Comparison of ENCODE assay signal across 11 cellular contexts in the genomic region with DNA sequence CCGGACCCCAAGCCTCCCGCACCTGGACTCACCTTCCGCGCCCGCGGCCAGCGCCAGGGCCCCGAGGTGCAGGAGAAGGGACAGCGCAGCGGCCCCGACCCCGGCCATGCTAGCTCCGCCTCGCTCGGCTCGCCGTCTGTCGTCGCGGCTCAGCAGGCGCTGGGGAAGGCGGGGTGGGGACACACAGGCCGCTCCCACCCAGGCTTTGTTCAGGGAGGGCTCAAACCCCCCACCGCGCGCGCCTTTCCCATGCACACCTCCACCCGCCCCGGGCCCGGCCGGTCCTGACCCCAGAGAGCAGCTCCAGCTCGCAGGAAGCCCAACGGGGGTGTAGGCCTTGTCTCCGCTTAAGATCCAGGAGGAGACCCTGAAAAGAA. TPM values are rescaled to one million over a fixed set of nuclear protein-coding genes. Genes with fewer than 3 reads are reported as not detected.
A peak's percentile ranks its signal among the peaks of the same experiment; 100 is the strongest.
DNase-seq lines count a peak whose midpoint lies in the region; ATAC-seq, FAIRE-seq and TF ChIP-seq lines count a peak whose summit lies in the region.
"Had no signal": no experiment of that assay in that cellular context is flagged by ENCODE, and none has a peak within 500 bp of the region (broad histone marks: within the 10 kb centered on the region; RNA-seq: fewer than 3 reads in every experiment).

A gene (minus strand): TSS at position 141 of the 377 bp plus-strand sequence. CDS start 33 bp downstream, at position 108.

- peaks cover 15% of the 10 kb centered on the region for H3K27me3 Mint-ChIP-seq in endothelial cell (ENCODE audit: unreplicated experiment)

- H3K36me3 ChIP-seq in lung (ENCODE audit: control insufficient read depth in 2 of 2, insufficient read depth in 2 of 2, low read length in 2 of 2) = no peaks in the 10 kb centered on the region
- H3K36me3 ChIP-seq in thyroid gland = no peaks in the 10 kb centered on the region

- H3K9me3 ChIP-seq in lung (ENCODE audit: control insufficient read depth in 2 of 2, insufficient read depth in 1 of 2, low read length in 1 of 2) (peaks cover 0 to 6% of the 10 kb centered on the region in 2 donors), thyroid gland (no peaks in the 10 kb centered on the region)

- no peak for TF ChIP-seq CTCF in endothelial cell (IDR thresholded peaks at IDR 0.05; ENCODE audit: unreplicated experiment)
- no peak for TF ChIP-seq CTCF in lung (IDR thresholded peaks at IDR 0.05; ENCODE audit: control extremely low read depth, extremely low read depth)
- no peak for TF ChIP-seq CTCF in thyroid gland (IDR thresholded peaks at IDR 0.05)

- H3K27ac Mint-ChIP-seq in endothelial cell (ENCODE audit: unreplicated experiment) = no peak within 1 kb of the TSS

- WGBS in lung, 2 donors = 31 to 51% methylated on average over 21 to 34 of the region's 34 CpGs
- 24 to 44% methylated on average over 11 to 25 of the region's 34 CpGs for WGBS in thyroid gland, 2 donors

- intact Hi-C loops in thyroid gland (cut with DNase I) = no loop called here

- H3K9me3 Mint-ChIP-seq in endothelial cell (ENCODE audit: unreplicated experiment) = no peaks in the 10 kb centered on the region

- H3K4me1 Mint-ChIP-seq in endothelial cell (ENCODE audit: unreplicated experiment) = peaks cover 20% of the 10 kb centered on the region

- no peak for ATAC-seq in lung (ENCODE audit: insufficient read depth, low FRiP score)

- H3K27ac ChIP-seq in lung (ENCODE audit: low read depth in 1 of 2, low read length in 1 of 2) = no peak within 1 kb of the TSS
- H3K27ac ChIP-seq in thyroid gland = no peak within 1 kb of the TSS
- H3K27ac ChIP-seq: RWPE1 had no signal

- H3K4me3 Mint-ChIP-seq in endothelial cell (ENCODE audit: unreplicated experiment) = peak within 1 kb of the TSS; percentile 81

- H3K4me3 ChIP-seq in lung = peak within 1 kb of the TSS; percentile 3
- H3K4me3 ChIP-seq in thyroid gland (replicated peaks in 1 of 3) = peak within 1 kb of the TSS in 1 of 3 donors; percentile 17

- H3K4me1 ChIP-seq in lung (ENCODE audit: control insufficient read depth in 2 of 2, insufficient read depth in 2 of 2, low read length in 2 of 2) (peaks cover 0 to 9% of the 10 kb centered on the region in 2 donors), thyroid gland (peaks cover 6 to 20% of the 10 kb centered on the region in 2 donors)

- no peak for FAIRE-seq in RCC 7860 (lab: Jason Lieb, UNC)
- FAIRE-seq in GM12892 (lab: Jason Lieb, UNC) = no peak
- FAIRE-seq: H54 had no signal

- peaks cover 5% of the 10 kb centered on the region for H3K27me3 ChIP-seq in lung (ENCODE audit: control insufficient read depth, insufficient read depth)
- H3K27me3 ChIP-seq in thyroid gland = peaks cover 10% of the 10 kb centered on the region

- H3K36me3 Mint-ChIP-seq in endothelial cell (ENCODE audit: low read depth, unreplicated experiment) = peaks cover 3% of the 10 kb centered on the region

- DNase-seq in NCI-H82 (lab: John Stamatoyannopoulos, UW) (peak; percentile 88), endothelial cell (ENCODE audit: low spot score) (no peak), lung (ENCODE audit: low spot score) (no peak), thyroid gland (peak; percentile 10 to 19), NCI-H526 (lab: John Stamatoyannopoulos, UW) (no peak), RCC 7860 (ENCODE audit: low spot score) (no peak), NCI-H2081 treated with DMSO at 0.1 percent for 48 hours (lab: John Stamatoyannopoulos, UW) (no peak), GM12892 (ENCODE audit: insufficient read length) (no peak)
- DNase-seq: activated T-cell treated with anti-CD3 and anti-CD28 coated beads for 4 hours had no signal

- TF ChIP-seq POLR2A in thyroid gland (IDR thresholded peaks at IDR 0.05) (no peak), GM12892 (IDR thresholded peaks at IDR 0.05; ENCODE audit: low read depth, low read length) (no peak)

RNA-seq across cellular contexts. Expression of the gene that starts here (rescaled TPM):
- total RNA-seq in endothelial cell (ENCODE audit: unreplicated experiment) (4.3 TPM), lung (1 to 10 TPM in 1 of 2 donors, under 1 TPM in 1; 0.64 to 3.9 TPM), thyroid gland (under 1 TPM; 0.27 to 0.93 (median 0.61) TPM)
- under 1 TPM; 0.22 to 0.47 TPM for polyA plus RNA-seq in lung
- 3.1 TPM for polyA plus RNA-seq in GM12892 (2012; ENCODE audit: missing spikeins)

Comparison
In these comparisons a context has a peak if more than half of its experiments do, and no peak if none do; other contexts are left out.
1. Peak in DNase-seq in thyroid gland; RNA of the gene not detected or under 1 TPM.